Comparison of ENCODE assay signal across 13 cellular contexts in the genomic region with DNA sequence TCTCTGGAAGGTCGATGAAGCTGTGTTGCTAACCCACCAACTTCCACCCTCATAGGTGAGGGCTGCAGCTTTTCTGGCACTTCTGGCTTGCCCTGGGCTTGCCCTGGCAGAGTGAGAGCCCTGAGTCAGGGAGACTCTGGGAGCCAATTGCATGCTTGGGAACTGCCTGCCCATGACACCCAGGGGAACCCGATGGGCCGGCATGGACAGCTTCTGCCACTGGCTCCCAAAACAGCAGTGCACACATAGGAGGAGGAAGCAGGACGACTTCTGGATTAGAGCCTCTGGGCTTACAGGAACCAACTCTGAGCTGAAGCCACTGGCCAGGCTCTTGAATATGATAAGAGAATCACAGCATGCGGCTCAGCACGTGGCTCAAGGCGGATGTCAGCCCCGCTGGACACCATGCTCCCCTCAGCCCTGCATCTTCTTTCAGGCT.
A peak's percentile ranks its signal among the peaks of the same experiment; 100 is the strongest.
DNase-seq lines count a peak whose midpoint lies in the region; ATAC-seq and TF ChIP-seq lines count a peak whose summit lies in the region.
"Had no signal": no experiment of that assay in that cellular context is flagged by ENCODE, and none has a peak within 500 bp of the region (broad histone marks: within the 10 kb centered on the region; RNA-seq: fewer than 3 reads in every experiment).

No MANE protein-coding gene starts in this region.

- intact Hi-C loops in activated naive CD4-positive, alpha-beta T cell treated with anti-CD3 and anti-CD28 coated beads for 36 hours (cut with micrococcal nuclease) = no loop called here
- intact Hi-C loops in vagina (cut with DNase I) = no loop called here
- intact Hi-C loops in lower lobe of right lung (cut with DNase I) = no loop called here

- no peaks in the 10 kb centered on the region for H3K9me3 ChIP-seq in vagina
- H3K9me3 ChIP-seq in lower lobe of right lung = no peaks in the 10 kb centered on the region

- no peak for TF ChIP-seq CTCF in epithelial cell of esophagus (IDR thresholded peaks at IDR 0.05; ENCODE audit: insufficient read depth, low read depth, low read length, missing control alignments)
- no peak for TF ChIP-seq CTCF in vagina (IDR thresholded peaks at IDR 0.05)
- TF ChIP-seq CTCF in lower lobe of right lung (IDR thresholded peaks at IDR 0.05) = no peak

- H3K27ac Mint-ChIP-seq in activated naive CD4-positive, alpha-beta T cell treated with anti-CD3 and anti-CD28 coated beads for 36 hours = no peak overlapping the region
- no peak overlapping the region for H3K27ac Mint-ChIP-seq in activated naive CD4-positive, alpha-beta T cell treated with anti-CD3 and anti-CD28 coated beads, Interleukin-2, amount 10 ng/mL, durations not matched to agents 7 days and 5 days
- H3K27ac Mint-ChIP-seq: dendritic cell treated with granulocyte-macrophage colony-stimulating factor and Interleukin-4, amounts not matched to agents 40 ng/mL and 50 ng/mL, for 4 days; naive B cell had no signal

- no peak overlapping the region for H3K27ac ChIP-seq in vagina
- H3K27ac ChIP-seq in lower lobe of right lung = no peak overlapping the region

- CTCF ChIA-PET in activated naive CD4-positive, alpha-beta T cell treated with anti-CD3 and anti-CD28 coated beads for 36 hours (lab: Charles Lee) = no interaction called here
- CTCF ChIA-PET in activated naive CD4-positive, alpha-beta T cell treated with anti-CD3 and anti-CD28 coated beads, Interleukin-2, amount 10 ng/mL, durations not matched to agents 7 days and 5 days (lab: Charles Lee) = interaction anchor here (0.7 kb wide), 1 partner anchor 140 kb away, joined by 3 read pairs; no protein-coding TSS in a partner anchor

- no peaks in the 10 kb centered on the region for H3K27me3 Mint-ChIP-seq in activated naive CD4-positive, alpha-beta T cell treated with anti-CD3 and anti-CD28 coated beads for 36 hours (ENCODE audit: low read depth)
- peaks cover 8% of the 10 kb centered on the region for H3K27me3 Mint-ChIP-seq in activated naive CD4-positive, alpha-beta T cell treated with anti-CD3 and anti-CD28 coated beads, Interleukin-2, amount 10 ng/mL, durations not matched to agents 7 days and 5 days

- no peaks in the 10 kb centered on the region for H3K36me3 ChIP-seq in vagina
- H3K36me3 ChIP-seq in lower lobe of right lung = no peaks in the 10 kb centered on the region

- H3K4me1 ChIP-seq in vagina (peaks cover 22% of the 10 kb centered on the region), lower lobe of right lung (no peaks in the 10 kb centered on the region)

- no peak overlapping the region for H3K4me3 Mint-ChIP-seq in activated naive CD4-positive, alpha-beta T cell treated with anti-CD3 and anti-CD28 coated beads for 36 hours
- H3K4me3 Mint-ChIP-seq in activated naive CD4-positive, alpha-beta T cell treated with anti-CD3 and anti-CD28 coated beads, Interleukin-2, amount 10 ng/mL, durations not matched to agents 7 days and 5 days = no peak overlapping the region
- H3K4me3 Mint-ChIP-seq: activated T-cell treated with anti-CD3 and anti-CD28 coated beads, Interleukin-2, amount 50 U/mL, for 4 hours; dendritic cell treated with granulocyte-macrophage colony-stimulating factor and Interleukin-4, amounts not matched to agents 40 ng/mL and 50 ng/mL, for 4 days; naive B cell had no signal

- H3K9me3 Mint-ChIP-seq in activated naive CD4-positive, alpha-beta T cell treated with anti-CD3 and anti-CD28 coated beads for 36 hours = no peaks in the 10 kb centered on the region
- no peaks in the 10 kb centered on the region for H3K9me3 Mint-ChIP-seq in activated naive CD4-positive, alpha-beta T cell treated with anti-CD3 and anti-CD28 coated beads, Interleukin-2, amount 10 ng/mL, durations not matched to agents 7 days and 5 days
- H3K9me3 Mint-ChIP-seq: activated T-cell treated with anti-CD3 and anti-CD28 coated beads, Interleukin-2, amount 50 U/mL, for 4 hours; dendritic cell treated with granulocyte-macrophage colony-stimulating factor and Interleukin-4, amounts not matched to agents 40 ng/mL and 50 ng/mL, for 4 days had no signal

- H3K4me3 ChIP-seq in epithelial cell of esophagus (ENCODE audit: low read length) (no peak overlapping the region), vagina (no peak overlapping the region), lower lobe of right lung (no peak overlapping the region)

- no peaks in the 10 kb centered on the region for H3K4me1 Mint-ChIP-seq in activated naive CD4-positive, alpha-beta T cell treated with anti-CD3 and anti-CD28 coated beads for 36 hours (ENCODE audit: low read depth)
- H3K4me1 Mint-ChIP-seq in activated naive CD4-positive, alpha-beta T cell treated with anti-CD3 and anti-CD28 coated beads, Interleukin-2, amount 10 ng/mL, durations not matched to agents 7 days and 5 days = no peaks in the 10 kb centered on the region
- H3K4me1 Mint-ChIP-seq: naive B cell had no signal

- peak; percentile 1 for DNase-seq in activated naive CD4-positive, alpha-beta T cell treated with anti-CD3 and anti-CD28 coated beads for 36 hours
- DNase-seq in activated naive CD4-positive, alpha-beta T cell treated with anti-CD3 and anti-CD28 coated beads, Interleukin-2, amount 10 ng/mL, durations not matched to agents 7 days and 5 days = no peak
- DNase-seq in epithelial cell of esophagus (ENCODE audit: low read depth) (peak; percentile 74), mesenteric fat pad (ENCODE audit: low spot score) (peak; percentile 75), vagina (ENCODE audit: extremely low spot score in 2 of 2) (peak; percentile 69 to 91), lower lobe of right lung (no peak), NCI-H2029 treated with DMSO at 0.1 percent for 48 hours (lab: John Stamatoyannopoulos, UW) (no peak)
- DNase-seq: ACHN; activated T-cell treated with anti-CD3 and anti-CD28 coated beads, Interleukin-2, amount 50 U/mL, for 4 hours; kidney glomerular epithelial cell; naive B cell had no signal

- no peak for TF ChIP-seq POLR2A in vagina (IDR thresholded peaks at IDR 0.05)

- ATAC-seq in HG03095 (IDR thresholded peaks at IDR 0.05; ENCODE audit: unreplicated experiment) (no peak), lower lobe of right lung (no peak)
- ATAC-seq: activated T-cell treated with anti-CD3 and anti-CD28 coated beads, Interleukin-2, amount 50 U/mL, for 4 hours had no signal

- H3K27me3 ChIP-seq in vagina (no peaks in the 10 kb centered on the region), lower lobe of right lung (ENCODE audit: low read depth) (peaks cover 6% of the 10 kb centered on the region)

- H3K36me3 Mint-ChIP-seq in activated naive CD4-positive, alpha-beta T cell treated with anti-CD3 and anti-CD28 coated beads for 36 hours (ENCODE audit: low read depth) = no peaks in the 10 kb centered on the region
- H3K36me3 Mint-ChIP-seq in activated naive CD4-positive, alpha-beta T cell treated with anti-CD3 and anti-CD28 coated beads, Interleukin-2, amount 10 ng/mL, durations not matched to agents 7 days and 5 days = no peaks in the 10 kb centered on the region
- H3K36me3 Mint-ChIP-seq: naive B cell had no signal

Comparison
In these comparisons a context has a peak if more than half of its experiments do, and no peak if none do; other contexts are left out.
1. DNase-seq: peak in activated naive CD4-positive, alpha-beta T cell treated with anti-CD3 and anti-CD28 coated beads for 36 hours (single experiment), epithelial cell of esophagus (single experiment), mesenteric fat pad (single experiment) and vagina (2 of 2); none in activated naive CD4-positive, alpha-beta T cell treated with anti-CD3 and anti-CD28 coated beads, Interleukin-2, amount 10 ng/mL, durations not matched to agents 7 days and 5 days (single experiment), lower lobe of right lung (single experiment) and NCI-H2029 treated with DMSO at 0.1 percent for 48 hours (single experiment).